Comparison of ENCODE assay signal across 16 cellular contexts in the genomic region with DNA sequence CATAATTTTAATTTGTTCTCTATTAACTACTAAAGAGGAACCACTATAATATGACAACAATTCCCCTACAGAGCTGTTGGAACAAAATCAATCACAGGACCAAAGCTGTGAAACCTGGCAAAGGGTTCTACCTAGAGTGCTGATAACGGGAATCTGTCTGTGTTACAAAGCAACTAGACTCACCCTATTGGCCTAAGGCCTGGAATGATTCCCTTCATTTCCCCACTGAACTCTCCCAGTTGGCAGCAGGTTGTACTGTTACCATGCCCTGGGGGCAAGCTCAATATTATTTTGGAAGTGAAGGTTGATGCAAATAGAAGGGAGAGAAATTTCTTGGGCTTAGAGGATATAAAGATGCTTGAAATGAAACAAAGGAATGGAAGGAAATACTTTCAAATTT.
DNase-seq lines count a peak whose midpoint lies in the region; ATAC-seq and TF ChIP-seq lines count a peak whose summit lies in the region.
"Had no signal": no experiment of that assay in that cellular context is flagged by ENCODE, and none has a peak within 500 bp of the region (broad histone marks: within the 10 kb centered on the region; RNA-seq: fewer than 3 reads in every experiment).

No MANE protein-coding gene starts in this region.

- H3K36me3 Mint-ChIP-seq in neural progenitor cell = peaks cover 10% of the 10 kb centered on the region
- H3K36me3 Mint-ChIP-seq: activated CD4-positive, alpha-beta memory T cell treated with anti-CD3 and anti-CD28 coated beads for 36 hours; stimulated activated effector memory CD8-positive, alpha-beta T cell treated with anti-CD3 and anti-CD28 coated beads, Interleukin-12 subunit alpha, Interleukin-12 subunit beta, amount 100 ng/mL, for 72 hours had no signal

- WGBS in esophagus muscularis mucosa = 38% methylated on average over 1 of the region's 1 CpG

- no peak overlapping the region for H2AFZ ChIP-seq in neural progenitor cell (replicated peaks)

- no peak overlapping the region for H3K4me2 ChIP-seq in neural progenitor cell

- no peaks in the 10 kb centered on the region for H3K9me3 ChIP-seq in esophagus muscularis mucosa
- H3K9me3 ChIP-seq in neural progenitor cell (ENCODE audit: low read depth) = no peaks in the 10 kb centered on the region
- H3K9me3 ChIP-seq: lower lobe of right lung had no signal

- ATAC-seq in HG03571 (IDR thresholded peaks at IDR 0.05; ENCODE audit: unreplicated experiment) = no peak
- ATAC-seq: lower lobe of right lung; stimulated activated effector memory CD8-positive, alpha-beta T cell treated with anti-CD3 and anti-CD28 coated beads, Interleukin-12 subunit alpha, Interleukin-12 subunit beta, amount 100 ng/mL, for 72 hours had no signal

- H3K27ac Mint-ChIP-seq in neural progenitor cell = no peak overlapping the region
- H3K27ac Mint-ChIP-seq: activated CD4-positive, alpha-beta memory T cell treated with anti-CD3 and anti-CD28 coated beads for 36 hours; stimulated activated effector memory CD8-positive, alpha-beta T cell treated with anti-CD3 and anti-CD28 coated beads, Interleukin-12 subunit alpha, Interleukin-12 subunit beta, amount 100 ng/mL, for 72 hours; type B pancreatic cell had no signal

- TF ChIP-seq CTCF in esophagus muscularis mucosa (IDR thresholded peaks at IDR 0.05) = no peak
- TF ChIP-seq CTCF in neural progenitor cell (IDR thresholded peaks at IDR 0.05) = no peak

- H3K27me3 Mint-ChIP-seq in neural progenitor cell (ENCODE audit: insufficient read depth, low read depth) = peaks cover 3% of the 10 kb centered on the region
- H3K27me3 Mint-ChIP-seq: activated CD4-positive, alpha-beta memory T cell treated with anti-CD3 and anti-CD28 coated beads for 36 hours; type B pancreatic cell had no signal

- H3F3A ChIP-seq in neural progenitor cell (ENCODE audit: low read depth) = peaks cover 47% of the 10 kb centered on the region

- H3K4me3 ChIP-seq in esophagus muscularis mucosa (no peak overlapping the region), neural progenitor cell (no peak overlapping the region)
- H3K4me3 ChIP-seq: lower lobe of right lung had no signal

- peaks cover 46% of the 10 kb centered on the region for H3K79me2 ChIP-seq in neural progenitor cell (ENCODE audit: low read depth)

- H3K4me1 Mint-ChIP-seq in neural progenitor cell = peaks cover 54% of the 10 kb centered on the region
- H3K4me1 Mint-ChIP-seq: stimulated activated effector memory CD8-positive, alpha-beta T cell treated with anti-CD3 and anti-CD28 coated beads, Interleukin-12 subunit alpha, Interleukin-12 subunit beta, amount 100 ng/mL, for 72 hours had no signal

- intact Hi-C loops in esophagus muscularis mucosa (cut with DNase I) = no loop called here

- H3K9me3 Mint-ChIP-seq in neural progenitor cell = no peaks in the 10 kb centered on the region
- H3K9me3 Mint-ChIP-seq: neural crest cell, type B pancreatic cell had no signal

- peak; percentile 89 for DNase-seq in DMS 273 treated with DMSO at 0.1 percent for 48 hours (lab: John Stamatoyannopoulos, UW)
- DNase-seq in NCI-H226 = peak; percentile 79
- no peak for DNase-seq in esophagus muscularis mucosa (ENCODE audit: extremely low spot score)
- DNase-seq in neural progenitor cell (ENCODE audit: low spot score) = no peak
- DNase-seq in activated T-cell treated with anti-CD3 and anti-CD28 coated beads, Interleukin-2, amount 50 U/mL, for 1 hour = no peak
- no peak for DNase-seq in COLO829 (ENCODE audit: low spot score)
- DNase-seq in T-helper 2 cell = no peak
- DNase-seq: activated CD4-positive, alpha-beta memory T cell treated with anti-CD3 and anti-CD28 coated beads for 36 hours; AML-193; anterior cingulate cortex; lower lobe of right lung; NCI-H345 had no signal

- no peak for TF ChIP-seq POLR2A in esophagus muscularis mucosa (IDR thresholded peaks at IDR 0.05; ENCODE audit: low read depth)

- H3K36me3 ChIP-seq in esophagus muscularis mucosa = no peaks in the 10 kb centered on the region
- H3K36me3 ChIP-seq in neural progenitor cell = peaks cover 6% of the 10 kb centered on the region
- H3K36me3 ChIP-seq: lower lobe of right lung had no signal

- H3K27ac ChIP-seq in esophagus muscularis mucosa (replicated peaks in 1 of 4) (peak overlapping the region; percentile 33 to 64 (median 54)), neural progenitor cell (peak overlapping the region; percentile 72)
- H3K27ac ChIP-seq: lower lobe of right lung had no signal

- peaks cover 28% of the 10 kb centered on the region for H4K20me1 ChIP-seq in neural progenitor cell (ENCODE audit: low read depth)

- no peak overlapping the region for H3K4me3 Mint-ChIP-seq in neural progenitor cell
- H3K4me3 Mint-ChIP-seq: activated CD4-positive, alpha-beta memory T cell treated with anti-CD3 and anti-CD28 coated beads for 36 hours; neural crest cell; stimulated activated effector memory CD8-positive, alpha-beta T cell treated with anti-CD3 and anti-CD28 coated beads, Interleukin-12 subunit alpha, Interleukin-12 subunit beta, amount 100 ng/mL, for 72 hours; type B pancreatic cell had no signal

- TF ChIP-seq EP300 in esophagus muscularis mucosa (IDR thresholded peaks at IDR 0.05) = no peak

- H3K4me1 ChIP-seq in esophagus muscularis mucosa = peaks cover 28 to 56% (median 40%) of the 10 kb centered on the region in 4 donors
- peaks cover 80% of the 10 kb centered on the region for H3K4me1 ChIP-seq in neural progenitor cell

- H3K9ac ChIP-seq in neural progenitor cell = no peak overlapping the region

- H3K27me3 ChIP-seq in esophagus muscularis mucosa (no peaks in the 10 kb centered on the region), neural progenitor cell (no peaks in the 10 kb centered on the region)

Comparison
In these comparisons a context has a peak if more than half of its experiments do, and no peak if none do; other contexts are left out.
1. DNase-seq: peak in DMS 273 treated with DMSO at 0.1 percent for 48 hours (single experiment) and NCI-H226 (single experiment); none in esophagus muscularis mucosa (single experiment), neural progenitor cell (single experiment), activated T-cell treated with anti-CD3 and anti-CD28 coated beads, Interleukin-2, amount 50 U/mL, for 1 hour (single experiment), COLO829 (single experiment) and T-helper 2 cell (0 of 5).